32 cellular contexts compared by ENCODE assay signal in genomic region chr6:116553451-116553850, GRCh38. TPM values are rescaled to one million over a fixed set of nuclear protein-coding genes. Genes with fewer than 3 reads are reported as not detected.
"Had no signal": no experiment of that assay in that cellular context is flagged by ENCODE, and none has a peak within 500 bp of the region (broad histone marks: within the 10 kb centered on the region; RNA-seq: fewer than 3 reads in every experiment).

TSS of gene CALHM4 (plus strand) at chr6:116553751. CDS start at chr6:116553794, 43 bp downstream.

- H3K4me3 Mint-ChIP-seq: activated CD4-positive, alpha-beta memory T cell treated with anti-CD3 and anti-CD28 coated beads, Interleukin-2, amount 10 ng/mL, durations not matched to agents 7 days and 5 days; activated CD4-positive, alpha-beta T cell treated with anti-CD3 and anti-CD28 coated beads, Interleukin-2, amount 10 ng/mL, durations not matched to agents 7 days and 5 days; activated naive CD4-positive, alpha-beta T cell treated with anti-CD3 and anti-CD28 coated beads, Interleukin-2, amount 10 ng/mL, durations not matched to agents 7 days and 5 days; activated naive CD8-positive, alpha-beta T cell treated with anti-CD3 and anti-CD28 coated beads, Interleukin-2, amount 10 ng/mL, durations not matched to agents 7 days and 5 days; activated T-cell treated with anti-CD3 and anti-CD28 coated beads, Interleukin-2, amount 50 U/mL, for 24 hours; activated T-cell treated with anti-CD3 and anti-CD28 coated beads, Interleukin-2, amount 50 U/mL, for 72 hours; central memory CD8-positive, alpha-beta T cell; dendritic cell treated with granulocyte-macrophage colony-stimulating factor and Interleukin-4, amounts not matched to agents 40 ng/mL and 50 ng/mL, for 4 days; endodermal cell; T-helper 17 cell; T-helper 2 cell treated with Interferon-gamma antibody and Interleukin-4, amounts not matched to agents 5 μg/mL and 100 μg/mL, for 36 hours; WTC11 had no signal

- H3K27me3 ChIP-seq: brain microvascular endothelial cell, foreskin keratinocyte, gastrocnemius medialis had no signal

- H3K36me3 ChIP-seq: brain microvascular endothelial cell, gastrocnemius medialis, heart right ventricle had no signal

- H3K36me3 Mint-ChIP-seq: activated naive CD4-positive, alpha-beta T cell treated with anti-CD3 and anti-CD28 coated beads, Interleukin-2, amount 10 ng/mL, durations not matched to agents 7 days and 5 days; activated naive CD4-positive, alpha-beta T cell treated with anti-CD3 and anti-CD28 coated beads, Interleukin-2, amount 50 U/mL, for 72 hours; activated naive CD8-positive, alpha-beta T cell treated with anti-CD3 and anti-CD28 coated beads, Interleukin-2, amount 10 ng/mL, durations not matched to agents 7 days and 5 days; WTC11 had no signal

- H3K9me3 ChIP-seq: gastrocnemius medialis, heart right ventricle had no signal

- H3K4me3 ChIP-seq: coronary artery, dorsolateral prefrontal cortex, gastrocnemius medialis, heart right ventricle had no signal

- DNase-seq: activated CD4-positive, alpha-beta memory T cell treated with anti-CD3 and anti-CD28 coated beads, Interleukin-2, amount 10 ng/mL, durations not matched to agents 7 days and 5 days; activated CD4-positive, alpha-beta T cell treated with anti-CD3 and anti-CD28 coated beads for 1 hour; activated CD4-positive, alpha-beta T cell treated with anti-CD3 and anti-CD28 coated beads for 4 hours; activated CD4-positive, alpha-beta T cell treated with anti-CD3 and anti-CD28 coated beads, Interleukin-2, amount 10 ng/mL, durations not matched to agents 7 days and 5 days; activated CD4-positive, alpha-beta T cell treated with anti-CD3 and anti-CD28 coated beads, Interleukin-2, amount 50 U/mL, for 4 hours; activated CD8-positive, alpha-beta memory T cell treated with anti-CD3 and anti-CD28 coated beads, Interleukin-2, amount 50 U/mL, for 48 hours; activated gamma-delta T cell; activated naive CD4-positive, alpha-beta T cell; activated naive CD4-positive, alpha-beta T cell treated with anti-CD3 and anti-CD28 coated beads, Interleukin-2, amount 10 ng/mL, durations not matched to agents 7 days and 5 days; activated naive CD8-positive, alpha-beta T cell treated with anti-CD3 and anti-CD28 coated beads, Interleukin-2, amount 10 ng/mL, durations not matched to agents 7 days and 5 days; activated T-cell treated with anti-CD3 and anti-CD28 coated beads for 4 hours; activated T-cell treated with anti-CD3 and anti-CD28 coated beads, Interleukin-2, amount 50 U/mL, for 24 hours; activated T-cell treated with anti-CD3 and anti-CD28 coated beads, Interleukin-2, amount 50 U/mL, for 72 hours; brain microvascular endothelial cell; dorsolateral prefrontal cortex; effector memory CD4-positive, alpha-beta T cell; endodermal cell; foreskin keratinocyte; gastrocnemius medialis; heart right ventricle; T-helper 1 cell; T-helper 17 cell had no signal

- ATAC-seq: activated naive CD4-positive, alpha-beta T cell treated with anti-CD3 and anti-CD28 coated beads, Interleukin-2, amount 50 U/mL, for 72 hours; activated T-cell treated with anti-CD3 and anti-CD28 coated beads, Interleukin-2, amount 50 U/mL, for 72 hours; esophagus mucosa; foreskin keratinocyte; gastrocnemius medialis; heart right ventricle; T-helper 17 cell; WTC11 had no signal

- H3K4me1 Mint-ChIP-seq: activated CD4-positive, alpha-beta memory T cell treated with anti-CD3 and anti-CD28 coated beads, Interleukin-2, amount 10 ng/mL, durations not matched to agents 7 days and 5 days; activated CD4-positive, alpha-beta T cell treated with anti-CD3 and anti-CD28 coated beads, Interleukin-2, amount 10 ng/mL, durations not matched to agents 7 days and 5 days; activated naive CD4-positive, alpha-beta T cell treated with anti-CD3 and anti-CD28 coated beads, Interleukin-2, amount 10 ng/mL, durations not matched to agents 7 days and 5 days; activated naive CD8-positive, alpha-beta T cell treated with anti-CD3 and anti-CD28 coated beads, Interleukin-2, amount 10 ng/mL, durations not matched to agents 7 days and 5 days; central memory CD8-positive, alpha-beta T cell; endodermal cell; WTC11 had no signal

- H3K27ac Mint-ChIP-seq: activated CD4-positive, alpha-beta memory T cell treated with anti-CD3 and anti-CD28 coated beads, Interleukin-2, amount 10 ng/mL, durations not matched to agents 7 days and 5 days; activated CD4-positive, alpha-beta T cell treated with anti-CD3 and anti-CD28 coated beads, Interleukin-2, amount 10 ng/mL, durations not matched to agents 7 days and 5 days; activated naive CD4-positive, alpha-beta T cell treated with anti-CD3 and anti-CD28 coated beads, Interleukin-2, amount 10 ng/mL, durations not matched to agents 7 days and 5 days; activated naive CD4-positive, alpha-beta T cell treated with anti-CD3 and anti-CD28 coated beads, Interleukin-2, amount 50 U/mL, for 72 hours; activated naive CD8-positive, alpha-beta T cell treated with anti-CD3 and anti-CD28 coated beads, Interleukin-2, amount 10 ng/mL, durations not matched to agents 7 days and 5 days; activated T-cell treated with anti-CD3 and anti-CD28 coated beads, Interleukin-2, amount 50 U/mL, for 24 hours; activated T-cell treated with anti-CD3 and anti-CD28 coated beads, Interleukin-2, amount 50 U/mL, for 72 hours; dendritic cell treated with granulocyte-macrophage colony-stimulating factor and Interleukin-4, amounts not matched to agents 40 ng/mL and 50 ng/mL, for 4 days; endodermal cell; T-helper 17 cell; T-helper 2 cell treated with Interferon-gamma antibody and Interleukin-4, amounts not matched to agents 5 μg/mL and 100 μg/mL, for 36 hours; WTC11 had no signal

- H3K9me3 Mint-ChIP-seq: activated CD4-positive, alpha-beta memory T cell treated with anti-CD3 and anti-CD28 coated beads, Interleukin-2, amount 10 ng/mL, durations not matched to agents 7 days and 5 days; activated CD4-positive, alpha-beta T cell treated with anti-CD3 and anti-CD28 coated beads, Interleukin-2, amount 10 ng/mL, durations not matched to agents 7 days and 5 days; activated naive CD4-positive, alpha-beta T cell treated with anti-CD3 and anti-CD28 coated beads, Interleukin-2, amount 10 ng/mL, durations not matched to agents 7 days and 5 days; activated naive CD4-positive, alpha-beta T cell treated with anti-CD3 and anti-CD28 coated beads, Interleukin-2, amount 50 U/mL, for 72 hours; activated naive CD8-positive, alpha-beta T cell treated with anti-CD3 and anti-CD28 coated beads, Interleukin-2, amount 10 ng/mL, durations not matched to agents 7 days and 5 days; activated T-cell treated with anti-CD3 and anti-CD28 coated beads, Interleukin-2, amount 50 U/mL, for 24 hours; activated T-cell treated with anti-CD3 and anti-CD28 coated beads, Interleukin-2, amount 50 U/mL, for 72 hours; central memory CD8-positive, alpha-beta T cell; dendritic cell treated with granulocyte-macrophage colony-stimulating factor and Interleukin-4, amounts not matched to agents 40 ng/mL and 50 ng/mL, for 4 days; endodermal cell; T-helper 2 cell treated with Interferon-gamma antibody and Interleukin-4, amounts not matched to agents 5 μg/mL and 100 μg/mL, for 36 hours; WTC11 had no signal

- H3K27ac ChIP-seq: brain microvascular endothelial cell, coronary artery, dorsolateral prefrontal cortex, foreskin keratinocyte, gastrocnemius medialis, heart right ventricle had no signal

RNA-seq across cellular contexts. Expression of gene CALHM4, which starts in this region (rescaled TPM):
- total RNA-seq: activated CD4-positive, alpha-beta memory T cell treated with anti-CD3 and anti-CD28 coated beads, Interleukin-2, amount 10 ng/mL, durations not matched to agents 7 days and 5 days; activated CD4-positive, alpha-beta T cell treated with anti-CD3 and anti-CD28 coated beads, Interleukin-2, amount 10 ng/mL, durations not matched to agents 7 days and 5 days; activated naive CD4-positive, alpha-beta T cell treated with anti-CD3 and anti-CD28 coated beads, Interleukin-2, amount 50 U/mL, for 72 hours; activated naive CD8-positive, alpha-beta T cell treated with anti-CD3 and anti-CD28 coated beads, Interleukin-2, amount 10 ng/mL, durations not matched to agents 7 days and 5 days; activated T-cell treated with anti-CD3 and anti-CD28 coated beads, Interleukin-2, amount 50 U/mL, for 72 hours; cardiac septum; cerebellum; endodermal cell; epithelial cell of proximal tubule; esophagus mucosa; gastrocnemius medialis; T-helper 17 cell; WTC11 had no signal
